In the genomic region with DNA sequence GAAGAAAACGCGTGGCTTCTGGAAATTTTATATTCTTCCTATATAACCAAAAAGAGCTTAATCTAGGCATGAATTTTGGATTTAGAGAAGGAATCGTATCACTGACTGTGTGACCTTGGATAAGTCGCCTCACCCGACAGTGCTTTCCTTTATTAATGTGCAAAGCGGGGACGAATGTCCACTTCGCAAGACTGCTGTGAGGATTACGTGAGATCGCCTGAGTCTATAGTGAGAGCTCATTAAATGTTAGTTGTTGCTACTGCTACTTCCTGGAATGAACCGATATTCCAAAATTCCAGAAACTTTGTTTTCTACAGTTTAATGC, we compare ENCODE assay signal across 8 cellular contexts. TPM values are rescaled to one million over a fixed set of nuclear protein-coding genes. Genes with fewer than 3 reads are reported as not detected.
DNase-seq lines count a peak whose midpoint lies in the region; ATAC-seq and TF ChIP-seq lines count a peak whose summit lies in the region.

No MANE protein-coding gene starts in this region.

- DNase-seq in BE2C: no peak
- DNase-seq in Peyer's patch: no peak
- peak; percentile 46 for DNase-seq in fibroblast of villous mesenchyme (ENCODE audit: low read depth)
- DNase-seq in putamen (ENCODE audit: low spot score): no peak
- no peak for DNase-seq in stimulated activated CD4-positive, alpha-beta T cell treated with anti-CD3 and anti-CD28 coated beads, Interleukin-2, amount 100 ng/mL, for 24 hours
- DNase-seq in ureter (ENCODE audit: low spot score): no peak

- H3K27me3 ChIP-seq in BE2C: peaks cover 18% of the 10 kb centered on the region
- H3K27me3 ChIP-seq in Peyer's patch: no peaks in the 10 kb centered on the region
- H3K27me3 ChIP-seq in rectal smooth muscle tissue (ENCODE audit: control insufficient read depth, insufficient read depth, low read length): no peaks in the 10 kb centered on the region

- no peak overlapping the region for H3K9ac ChIP-seq in rectal smooth muscle tissue (ENCODE audit: low read length)

- H3K4me3 ChIP-seq in BE2C (ENCODE audit: low read depth, low read length) (peak overlapping the region; percentile 56), Peyer's patch (peak overlapping the region; percentile 41 to 65 (median 52)), fibroblast of villous mesenchyme (ENCODE audit: low read depth, low read length) (peak overlapping the region; percentile 89), rectal smooth muscle tissue (ENCODE audit: low read length) (peak overlapping the region; percentile 71)

- H3K9me3 ChIP-seq in BE2C (no peaks in the 10 kb centered on the region), Peyer's patch (no peaks in the 10 kb centered on the region)

- peak; percentile 24 for ATAC-seq in GM21360 (IDR thresholded peaks at IDR 0.05; ENCODE audit: unreplicated experiment)

- no peak for TF ChIP-seq POLR2A in Peyer's patch (IDR thresholded peaks at IDR 0.05)

- TF ChIP-seq CTCF in BE2C (IDR thresholded peaks at IDR 0.05; ENCODE audit: low read depth, low read length): no peak
- no peak for TF ChIP-seq CTCF in Peyer's patch (IDR thresholded peaks at IDR 0.05)
- no peak for TF ChIP-seq CTCF in fibroblast of villous mesenchyme (IDR thresholded peaks at IDR 0.05; ENCODE audit: insufficient read depth, low read depth, low read length)

- no peaks in the 10 kb centered on the region for H3K36me3 ChIP-seq in BE2C
- no peaks in the 10 kb centered on the region for H3K36me3 ChIP-seq in Peyer's patch
- H3K36me3 ChIP-seq in rectal smooth muscle tissue (ENCODE audit: control insufficient read depth, insufficient read depth, low read length): no peaks in the 10 kb centered on the region

- H3K4me1 ChIP-seq in BE2C: no peaks in the 10 kb centered on the region
- no peaks in the 10 kb centered on the region for H3K4me1 ChIP-seq in Peyer's patch
- H3K4me1 ChIP-seq in rectal smooth muscle tissue (ENCODE audit: control insufficient read depth, insufficient read depth, low read length): no peaks in the 10 kb centered on the region

- H3K27ac ChIP-seq in Peyer's patch (peak overlapping the region in 1 of 4 donors; percentile 33), rectal smooth muscle tissue (ENCODE audit: low read depth, low read length) (no peak overlapping the region)

RNA-seq across cellular contexts. Expression of a gene that starts 0.4 kb away (rescaled TPM):
- not detected for polyA plus RNA-seq in BE2C (2012; ENCODE audit: insufficient read depth, insufficient read length, low read depth)
- 10 to 100 TPM; 12.4 to 15.6 (median 14.2) TPM for total RNA-seq in Peyer's patch
- 9.0 and 13.8 TPM in 2 replicates for total RNA-seq in fibroblast of villous mesenchyme
- 11.1 TPM for total RNA-seq in ureter
